Comparison of ENCODE assay signal across 8 cellular contexts in genomic region chr20:34311118-34312023, GRCh38. TPM values are rescaled to one million over a fixed set of nuclear protein-coding genes. Genes with fewer than 3 reads are reported as not detected.
A peak's percentile ranks its signal among the peaks of the same experiment; 100 is the strongest.
DNase-seq lines count a peak whose midpoint lies in the region; ATAC-seq lines count a peak whose summit lies in the region.

No MANE protein-coding gene starts in this region.

- no peaks in the 10 kb centered on the region for H3K36me3 Mint-ChIP-seq in activated T-helper 1 cell treated with anti-CD3 and anti-CD28 coated beads, Interleukin-12 subunit alpha, Interleukin-12 subunit beta, Interleukin-2, Interleukin-4 antibody, amounts not matched to agents 30 ng/mL and 10 ng/mL and 1 ng/mL, durations not matched to agents 14 hours and 24 hours and 36 hours (ENCODE audit: low read depth)
- H3K36me3 Mint-ChIP-seq in stimulated activated naive B cell treated with anti-CD40 and anti-IgM and Interleukin-4, amounts not matched to agents 10 μg/mL and 1 μg/mL and 100 μg/mL, for 72 hours: no peaks in the 10 kb centered on the region
- no peaks in the 10 kb centered on the region for H3K36me3 Mint-ChIP-seq in CD4-positive, alpha-beta memory T cell

- DNase-seq in NCI-H748 (lab: John Stamatoyannopoulos, UW; ENCODE audit: unreplicated experiment) (peak; percentile 50), NCI-H748 treated with DMSO at 0.1 percent for 48 hours (lab: John Stamatoyannopoulos, UW) (no peak), medulla oblongata (ENCODE audit: extremely low spot score) (no peak)
- no peak for DNase-seq in activated T-helper 1 cell treated with anti-CD3 and anti-CD28 coated beads, Interleukin-12 subunit alpha, Interleukin-12 subunit beta, Interleukin-2, Interleukin-4 antibody, amounts not matched to agents 30 ng/mL and 10 ng/mL and 1 ng/mL, durations not matched to agents 14 hours and 24 hours and 36 hours (ENCODE audit: low spot score)
- DNase-seq in stimulated activated naive B cell treated with anti-CD40 and anti-IgM and Interleukin-4, amounts not matched to agents 10 μg/mL and 1 μg/mL and 100 μg/mL, for 72 hours: no peak
- no peak for DNase-seq in CD4-positive, alpha-beta memory T cell

- intact Hi-C loops in activated T-helper 1 cell treated with anti-CD3 and anti-CD28 coated beads, Interleukin-12 subunit alpha, Interleukin-12 subunit beta, Interleukin-2, Interleukin-4 antibody, amounts not matched to agents 30 ng/mL and 10 ng/mL and 1 ng/mL, durations not matched to agents 14 hours and 24 hours and 36 hours (cut with micrococcal nuclease): loop anchor here (1.0 to 2.0 kb wide), 9 partner anchors 8 to 458 kb away; partner anchors contain the start of genes AHCY, DYNLRB1, ITCH and TP53INP2
- intact Hi-C loops in CD4-positive, alpha-beta memory T cell (cut with micrococcal nuclease): loop anchor here (1.0 to 5.0 kb wide), 6 partner anchors 51 to 458 kb away; partner anchors contain the start of genes ITCH and PIGU

- H3K27ac Mint-ChIP-seq in activated T-helper 1 cell treated with anti-CD3 and anti-CD28 coated beads, Interleukin-12 subunit alpha, Interleukin-12 subunit beta, Interleukin-2, Interleukin-4 antibody, amounts not matched to agents 30 ng/mL and 10 ng/mL and 1 ng/mL, durations not matched to agents 14 hours and 24 hours and 36 hours: no peak overlapping the region
- no peak overlapping the region for H3K27ac Mint-ChIP-seq in stimulated activated naive B cell treated with anti-CD40 and anti-IgM and Interleukin-4, amounts not matched to agents 10 μg/mL and 1 μg/mL and 100 μg/mL, for 72 hours
- H3K27ac Mint-ChIP-seq in CD4-positive, alpha-beta memory T cell: peak overlapping the region in 1 of 7 donors; percentile 35

- H3K9ac ChIP-seq in iPS-20b (ENCODE audit: low read depth, low read length): peak overlapping the region; percentile 20; the same call in 1 of the 2 replicates

- H3K9me3 ChIP-seq in iPS-20b (ENCODE audit: insufficient read depth, low read depth, low read length): no peaks in the 10 kb centered on the region
- no peaks in the 10 kb centered on the region for H3K9me3 ChIP-seq in CD4-positive, alpha-beta memory T cell (ENCODE audit: control insufficient read depth in 1 of 2, low read length in 2 of 2)

- H3K4me3 ChIP-seq in iPS-20b (ENCODE audit: low read length): peak overlapping the region; percentile 72
- H3K4me3 ChIP-seq in CD4-positive, alpha-beta memory T cell (ENCODE audit: low read length in 2 of 2): no peak overlapping the region

- H3K9me3 Mint-ChIP-seq in activated T-helper 1 cell treated with anti-CD3 and anti-CD28 coated beads, Interleukin-12 subunit alpha, Interleukin-12 subunit beta, Interleukin-2, Interleukin-4 antibody, amounts not matched to agents 30 ng/mL and 10 ng/mL and 1 ng/mL, durations not matched to agents 14 hours and 24 hours and 36 hours: no peaks in the 10 kb centered on the region
- H3K9me3 Mint-ChIP-seq in stimulated activated naive B cell treated with anti-CD40 and anti-IgM and Interleukin-4, amounts not matched to agents 10 μg/mL and 1 μg/mL and 100 μg/mL, for 72 hours: no peaks in the 10 kb centered on the region
- H3K9me3 Mint-ChIP-seq in CD4-positive, alpha-beta memory T cell: no peaks in the 10 kb centered on the region

- H3K27ac ChIP-seq in iPS-20b (ENCODE audit: low read length): no peak overlapping the region
- H3K27ac ChIP-seq in CD4-positive, alpha-beta memory T cell (ENCODE audit: low read depth, low read length): no peak overlapping the region

- peak overlapping the region; percentile 45 for H3K4me3 Mint-ChIP-seq in activated T-helper 1 cell treated with anti-CD3 and anti-CD28 coated beads, Interleukin-12 subunit alpha, Interleukin-12 subunit beta, Interleukin-2, Interleukin-4 antibody, amounts not matched to agents 30 ng/mL and 10 ng/mL and 1 ng/mL, durations not matched to agents 14 hours and 24 hours and 36 hours
- peak overlapping the region; percentile 53 to 68 for H3K4me3 Mint-ChIP-seq in stimulated activated naive B cell treated with anti-CD40 and anti-IgM and Interleukin-4, amounts not matched to agents 10 μg/mL and 1 μg/mL and 100 μg/mL, for 72 hours
- peak overlapping the region in 2 of 8 donors; percentile 30 to 48 for H3K4me3 Mint-ChIP-seq in CD4-positive, alpha-beta memory T cell

- H3K27me3 ChIP-seq in iPS-20b (ENCODE audit: insufficient read depth, low read length): peaks cover 21% of the 10 kb centered on the region
- H3K27me3 ChIP-seq in CD4-positive, alpha-beta memory T cell (ENCODE audit: insufficient read depth, low read length): peaks cover 12% of the 10 kb centered on the region

- H3K27me3 Mint-ChIP-seq in activated T-helper 1 cell treated with anti-CD3 and anti-CD28 coated beads, Interleukin-12 subunit alpha, Interleukin-12 subunit beta, Interleukin-2, Interleukin-4 antibody, amounts not matched to agents 30 ng/mL and 10 ng/mL and 1 ng/mL, durations not matched to agents 14 hours and 24 hours and 36 hours (ENCODE audit: insufficient read depth): peaks cover 23% of the 10 kb centered on the region
- peaks cover 25 to 27% of the 10 kb centered on the region in 2 donors for H3K27me3 Mint-ChIP-seq in stimulated activated naive B cell treated with anti-CD40 and anti-IgM and Interleukin-4, amounts not matched to agents 10 μg/mL and 1 μg/mL and 100 μg/mL, for 72 hours
- H3K27me3 Mint-ChIP-seq in CD4-positive, alpha-beta memory T cell: peaks cover 16 to 23% of the 10 kb centered on the region in 2 donors

- H3K4me1 Mint-ChIP-seq in activated T-helper 1 cell treated with anti-CD3 and anti-CD28 coated beads, Interleukin-12 subunit alpha, Interleukin-12 subunit beta, Interleukin-2, Interleukin-4 antibody, amounts not matched to agents 30 ng/mL and 10 ng/mL and 1 ng/mL, durations not matched to agents 14 hours and 24 hours and 36 hours (ENCODE audit: low read depth): no peaks in the 10 kb centered on the region
- peaks cover 13 to 25% of the 10 kb centered on the region in 2 donors for H3K4me1 Mint-ChIP-seq in stimulated activated naive B cell treated with anti-CD40 and anti-IgM and Interleukin-4, amounts not matched to agents 10 μg/mL and 1 μg/mL and 100 μg/mL, for 72 hours
- peaks cover 5 to 14% (median 10%) of the 10 kb centered on the region in 4 donors for H3K4me1 Mint-ChIP-seq in CD4-positive, alpha-beta memory T cell

- peak in 1 of 2 donors; percentile 1 for ATAC-seq in stimulated activated naive B cell treated with anti-CD40 and anti-IgM and Interleukin-4, amounts not matched to agents 10 μg/mL and 1 μg/mL and 100 μg/mL, for 72 hours (replicated peaks)
- no peak for ATAC-seq in HG03571 (IDR thresholded peaks at IDR 0.05; ENCODE audit: unreplicated experiment)

- CTCF ChIA-PET in CD4-positive, alpha-beta memory T cell (lab: Charles Lee; ENCODE audit: partially characterized antibody): interaction anchor here (0.6 to 5.6 kb wide), 15 partner anchors 9 to 513 kb away, joined by 3 to 194 read pairs (median 20); partner anchors contain the start of genes AHCY, DYNLRB1 and ITCH

- H3K4me1 ChIP-seq in iPS-20b (ENCODE audit: insufficient read depth, low read length): no peaks in the 10 kb centered on the region; the same call in 1 of the 2 replicates
- H3K4me1 ChIP-seq in CD4-positive, alpha-beta memory T cell (ENCODE audit: insufficient read depth, low read length): peaks cover 9% of the 10 kb centered on the region

- H3K36me3 ChIP-seq in iPS-20b (ENCODE audit: insufficient read depth, low read depth, low read length): no peaks in the 10 kb centered on the region
- H3K36me3 ChIP-seq in CD4-positive, alpha-beta memory T cell (ENCODE audit: insufficient read depth, low read length): no peaks in the 10 kb centered on the region

- POLR2A ChIA-PET in CD4-positive, alpha-beta memory T cell (lab: Charles Lee; ENCODE audit: partially characterized antibody): interaction anchor here (2.1 kb wide), 1 partner anchor 8 kb away, joined by 12 read pairs; the partner anchor contains the start of gene AHCY

RNA-seq across cellular contexts. Expression of gene AHCY, which starts 8.2 kb away (rescaled TPM):
- total RNA-seq in activated T-helper 1 cell treated with anti-CD3 and anti-CD28 coated beads, Interleukin-12 subunit alpha, Interleukin-12 subunit beta, Interleukin-2, Interleukin-4 antibody, amounts not matched to agents 30 ng/mL and 10 ng/mL and 1 ng/mL, durations not matched to agents 14 hours and 24 hours and 36 hours: 130 and 132 TPM in 2 replicates
- total RNA-seq in CD4-positive, alpha-beta memory T cell: 10 to 100 TPM; 23.1 to 24.2 TPM
- polyA plus RNA-seq in CD4-positive, alpha-beta memory T cell: 10 to 100 TPM; 21.2 to 30.6 TPM

RNA-seq across cellular contexts. Expression of gene ITCH, which starts 51.7 kb away (rescaled TPM):
- total RNA-seq in activated T-helper 1 cell treated with anti-CD3 and anti-CD28 coated beads, Interleukin-12 subunit alpha, Interleukin-12 subunit beta, Interleukin-2, Interleukin-4 antibody, amounts not matched to agents 30 ng/mL and 10 ng/mL and 1 ng/mL, durations not matched to agents 14 hours and 24 hours and 36 hours: 55.6 and 66.4 TPM in 2 replicates
- total RNA-seq in CD4-positive, alpha-beta memory T cell: 10 to 100 TPM; 59.3 to 68.9 TPM
- 10 to 100 TPM in 1 of 2 donors, 1 to 10 TPM in 1; 9.7 to 25.2 TPM for polyA plus RNA-seq in CD4-positive, alpha-beta memory T cell
